1 cellular context compared by ENCODE assay signal in the genomic region with DNA sequence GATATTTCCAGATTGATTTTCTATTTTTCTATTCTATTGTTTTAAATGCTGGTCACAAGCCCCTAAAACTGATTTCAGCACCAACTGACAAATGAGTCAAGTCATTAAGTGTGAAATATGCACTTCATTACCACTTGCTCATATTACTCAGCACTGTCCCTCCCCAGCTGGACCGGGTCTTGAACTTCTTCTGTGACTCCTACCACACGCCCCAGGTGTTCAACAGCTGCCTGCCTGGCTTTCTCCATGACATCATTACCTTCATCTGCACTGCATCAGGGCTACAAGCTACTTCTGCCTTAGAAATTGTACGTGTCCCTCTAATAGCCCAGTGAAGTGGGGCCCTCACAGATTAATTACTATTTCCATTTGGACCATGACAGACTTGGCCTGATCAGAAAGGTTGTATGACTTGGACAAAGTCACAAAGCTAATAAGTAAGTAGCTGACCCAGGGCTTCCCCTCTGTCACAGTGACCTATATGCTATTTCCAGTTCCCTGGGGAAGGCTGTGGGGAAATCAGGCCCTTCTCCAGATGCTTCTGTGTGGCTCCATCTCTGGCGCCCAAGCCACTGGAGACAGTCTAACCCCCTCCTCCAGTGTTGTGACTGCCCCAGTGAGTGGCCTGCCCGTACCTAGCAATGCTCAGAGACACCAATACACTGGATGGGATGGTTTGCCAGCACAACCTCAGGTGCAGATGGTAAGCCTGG.
TF ChIP-seq lines count a peak whose summit lies in the region.

No MANE protein-coding gene starts in this region.

TF ChIP-seq in IMR-90, 13 proteins besides CTCF, POLR2A, EP300 and RAD21:
- TF ChIP-seq RFX5 (IDR thresholded peaks at IDR 0.05; ENCODE audit: low read depth, low read length): no peak
- TF ChIP-seq, protein P1, sequence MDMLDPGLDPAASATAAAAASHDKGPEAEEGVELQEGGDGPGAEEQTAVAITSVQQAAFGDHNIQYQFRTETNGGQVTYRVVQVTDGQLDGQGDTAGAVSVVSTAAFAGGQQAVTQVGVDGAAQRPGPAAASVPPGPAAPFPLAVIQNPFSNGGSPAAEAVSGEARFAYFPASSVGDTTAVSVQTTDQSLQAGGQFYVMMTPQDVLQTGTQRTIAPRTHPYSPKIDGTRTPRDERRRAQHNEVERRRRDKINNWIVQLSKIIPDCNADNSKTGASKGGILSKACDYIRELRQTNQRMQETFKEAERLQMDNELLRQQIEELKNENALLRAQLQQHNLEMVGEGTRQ (IDR thresholded peaks at IDR 0.05; ENCODE audit: low read depth, low read length): no peak
- TF ChIP-seq RCOR1 (IDR thresholded peaks at IDR 0.05; ENCODE audit: insufficient replicate concordance, low read length): no peak
- no peak for TF ChIP-seq BHLHE40 (IDR thresholded peaks at IDR 0.05; ENCODE audit: low read depth, low read length)
- TF ChIP-seq CEBPB (IDR thresholded peaks at IDR 0.05; ENCODE audit: low read depth, low read length): no peak
- no peak for TF ChIP-seq MAFK (IDR thresholded peaks at IDR 0.05; ENCODE audit: low read depth, low read length)
- TF ChIP-seq FOS (IDR thresholded peaks at IDR 0.05; ENCODE audit: low read depth, low read length): no peak
- TF ChIP-seq NFE2L2 (IDR thresholded peaks at IDR 0.05; ENCODE audit: low read depth, low read length): no peak
- TF ChIP-seq, protein P2, sequence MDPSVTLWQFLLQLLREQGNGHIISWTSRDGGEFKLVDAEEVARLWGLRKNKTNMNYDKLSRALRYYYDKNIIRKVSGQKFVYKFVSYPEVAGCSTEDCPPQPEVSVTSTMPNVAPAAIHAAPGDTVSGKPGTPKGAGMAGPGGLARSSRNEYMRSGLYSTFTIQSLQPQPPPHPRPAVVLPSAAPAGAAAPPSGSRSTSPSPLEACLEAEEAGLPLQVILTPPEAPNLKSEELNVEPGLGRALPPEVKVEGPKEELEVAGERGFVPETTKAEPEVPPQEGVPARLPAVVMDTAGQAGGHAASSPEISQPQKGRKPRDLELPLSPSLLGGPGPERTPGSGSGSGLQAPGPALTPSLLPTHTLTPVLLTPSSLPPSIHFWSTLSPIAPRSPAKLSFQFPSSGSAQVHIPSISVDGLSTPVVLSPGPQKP (IDR thresholded peaks at IDR 0.05; ENCODE audit: borderline replicate concordance, low read depth, low read length): no peak
